ENCODE assay signal across 9 cellular contexts in the genomic region with DNA sequence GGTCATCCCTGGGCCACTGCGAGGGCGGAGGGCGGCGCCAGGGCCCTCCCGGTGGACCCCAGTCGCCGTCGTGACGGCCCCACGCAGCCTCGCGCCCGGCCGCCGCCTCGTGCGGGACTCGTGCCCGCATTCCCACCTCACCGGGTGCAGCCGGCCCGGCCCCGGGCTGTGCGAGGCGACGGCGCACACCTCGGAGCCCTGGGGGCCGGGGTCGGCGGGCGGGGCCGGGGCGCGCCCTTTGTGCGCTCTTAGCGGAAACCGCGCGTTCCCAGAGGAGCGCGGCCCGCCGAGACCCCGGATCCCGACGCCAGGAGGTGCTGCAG. TPM values are rescaled to one million over a fixed set of nuclear protein-coding genes. Genes with fewer than 3 reads are reported as not detected.
DNase-seq lines count a peak whose midpoint lies in the region; FAIRE-seq and TF ChIP-seq lines count a peak whose summit lies in the region.
"Had no signal": no experiment of that assay in that cellular context is flagged by ENCODE, and none has a peak within 500 bp of the region (broad histone marks: within the 10 kb centered on the region; RNA-seq: fewer than 3 reads in every experiment).

No MANE protein-coding gene starts in this region.

- intact Hi-C loops in spleen (cut with DNase I; ENCODE audit: low total_unique reads): no loop called here

- no peak overlapping the region for H3K9ac ChIP-seq in SK-N-MC (ENCODE audit: insufficient read length)
- no peak overlapping the region for H3K9ac ChIP-seq in iPS-20b (ENCODE audit: low read depth, low read length)

- no peak for FAIRE-seq in H54 (lab: Jason Lieb, UNC)

- 1 to 4% (median 3%) methylated on average over 26 to 47 of the region's 47 CpGs; no CpG with 5 or more reads in 1 of the 5 donors for WGBS in spleen, 5 donors

- H3K4me3 ChIP-seq in SK-N-MC: peak overlapping the region; percentile 68
- H3K4me3 ChIP-seq in iPS-20b (ENCODE audit: low read length): peak overlapping the region; percentile 46; the same call in 1 of the 2 replicates
- peak overlapping the region in 7 of 8 donors; percentile 3 to 76 (median 48) for H3K4me3 ChIP-seq in spleen
- no peak overlapping the region for H3K4me3 ChIP-seq in brain microvascular endothelial cell (ENCODE audit: low read depth, low read length)

- TF ChIP-seq CTCF in spleen (IDR thresholded peaks at IDR 0.05 in 8 of 11, conservative IDR thresholded peaks at IDR 0.05 in 3 of 11) (no peak), brain microvascular endothelial cell (IDR thresholded peaks at IDR 0.05; ENCODE audit: low read depth, low read length, missing control alignments) (no peak)

- H3K27ac ChIP-seq in SK-N-MC (no peak overlapping the region), iPS-20b (ENCODE audit: low read length) (no peak overlapping the region), spleen (no peak overlapping the region), brain microvascular endothelial cell (no peak overlapping the region)
- H3K27ac ChIP-seq: 22Rv1 had no signal

- TF ChIP-seq POLR2A in spleen (IDR thresholded peaks at IDR 0.05): no peak
- TF ChIP-seq POLR2A in H54 (IDR thresholded peaks at IDR 0.05; ENCODE audit: low read depth, low read length): no peak

- H3K27me3 ChIP-seq in iPS-20b (ENCODE audit: insufficient read depth, low read length) (peaks cover 73% of the 10 kb centered on the region), spleen (replicated peaks in 1 of 7) (peaks cover 8 to 100% (median 73%) of the 10 kb centered on the region in 7 donors), brain microvascular endothelial cell (replicated peaks) (peaks cover 61% of the 10 kb centered on the region)

- H3K36me3 ChIP-seq in SK-N-MC (ENCODE audit: insufficient read depth, low read length): no peaks in the 10 kb centered on the region
- no peaks in the 10 kb centered on the region for H3K36me3 ChIP-seq in iPS-20b (ENCODE audit: insufficient read depth, low read depth, low read length)
- H3K36me3 ChIP-seq in spleen: no peaks in the 10 kb centered on the region
- no peaks in the 10 kb centered on the region for H3K36me3 ChIP-seq in brain microvascular endothelial cell (replicated peaks)

- H3K9me3 ChIP-seq in SK-N-MC (ENCODE audit: low read depth, low read length) (no peaks in the 10 kb centered on the region), iPS-20b (ENCODE audit: insufficient read depth, low read depth, low read length) (peaks cover 13% of the 10 kb centered on the region), spleen (peaks cover 0 to 8% (median 2%) of the 10 kb centered on the region in 8 donors)

- DNase-seq in DMS 273 (lab: John Stamatoyannopoulos, UW; ENCODE audit: unreplicated experiment): peak; percentile 31
- DNase-seq in DMS 273 treated with DMSO at 0.1 percent for 48 hours (lab: John Stamatoyannopoulos, UW): no peak
- no peak for DNase-seq in SK-N-MC (ENCODE audit: low read depth, low spot score)
- no peak for DNase-seq in spleen
- no peak for DNase-seq in H54 (ENCODE audit: insufficient read length, low spot score)
- DNase-seq in activated CD8-positive, alpha-beta memory T cell treated with anti-CD3 and anti-CD28 coated beads for 24 hours: no peak
- no peak for DNase-seq in brain microvascular endothelial cell

- peaks cover 45% of the 10 kb centered on the region for H3K4me1 ChIP-seq in iPS-20b (ENCODE audit: insufficient read depth, low read length)
- peaks cover 31 to 61% (median 55%) of the 10 kb centered on the region in 6 donors for H3K4me1 ChIP-seq in spleen

- in situ Hi-C loops in brain microvascular endothelial cell (cut with HindIII; ENCODE audit: low pct_ligation_motif_present, low sequenced_read_pairs): no loop called here

RNA-seq across cellular contexts. Expression of gene DLL1, which starts 5.5 kb away (rescaled TPM):
- 100 to 1,000 TPM in 2 of 7 donors, 10 to 100 TPM in 5; 34.7 to 119 (median 79.8) TPM for total RNA-seq in spleen
- polyA plus RNA-seq in spleen: 10 to 100 TPM; 12.6 to 30.3 (median 15.0) TPM

RNA-seq across cellular contexts. Expression of gene FAM120B, which starts 10.2 kb away (rescaled TPM):
- 10 to 100 TPM; 24.8 to 41.2 (median 27.4) TPM for total RNA-seq in spleen
- polyA plus RNA-seq in spleen: 1 to 10 TPM; 7.6 to 8.7 (median 8.5) TPM
